In genomic region chr20:35121186-35121585, GRCh38 we compare ENCODE assay signal across 17 cellular contexts.
"Had no signal": no experiment of that assay in that cellular context is flagged by ENCODE, and none has a peak within 500 bp of the region (broad histone marks: within the 10 kb centered on the region; RNA-seq: fewer than 3 reads in every experiment).

No MANE protein-coding gene starts in this region.

- H3K4me3 ChIP-seq: left lung, skin epidermis, testis had no signal

- H3K9me3 ChIP-seq: left lung, testis had no signal

- H3K27me3 Mint-ChIP-seq: activated T-helper 17 cell treated with anti-CD3 and anti-CD28 coated beads, Interleukin-2, amount 50 U/mL, for 72 hours; brain; type B pancreatic cell had no signal

- DNase-seq: activated CD4-positive, alpha-beta T cell treated with anti-CD3 and anti-CD28 coated beads for 1 hour; activated CD4-positive, alpha-beta T cell treated with anti-CD3 and anti-CD28 coated beads, Interleukin-2, amount 50 U/mL, for 4 hours; activated naive CD4-positive, alpha-beta T cell; activated T-cell treated with anti-CD3 and anti-CD28 coated beads for 4 hours; cerebellar nuclear complex; effector CD4-positive, alpha-beta T cell; left lung; stimulated activated CD4-positive, alpha-beta T cell treated with anti-CD3 and anti-CD28 coated beads, Interleukin-15, amount 100 ng/mL, for 24 hours; stimulated activated CD4-positive, alpha-beta T cell treated with anti-CD3 and anti-CD28 coated beads, Interleukin-4, amount 100 ng/mL, for 1 hour; testis; WERI-Rb-1 had no signal

- H3K36me3 ChIP-seq: WERI-Rb-1 had no signal

- H3K4me1 ChIP-seq: left lung, testis had no signal

- H3K27ac ChIP-seq: testis, WERI-Rb-1 had no signal

- H3K4me1 Mint-ChIP-seq: brain had no signal

- H3K4me3 Mint-ChIP-seq: activated T-helper 17 cell treated with anti-CD3 and anti-CD28 coated beads, Interleukin-2, amount 50 U/mL, for 72 hours; brain; T-helper 1 cell treated with Interleukin-12 subunit alpha and Interleukin-12 subunit beta and Interleukin-4 antibody, amounts not matched to agents 30 μg/mL and 1 μg/mL, for 36 hours; type B pancreatic cell had no signal

- H3K9me3 Mint-ChIP-seq: activated T-helper 17 cell treated with anti-CD3 and anti-CD28 coated beads, Interleukin-2, amount 50 U/mL, for 72 hours; brain; T-helper 1 cell treated with Interleukin-12 subunit alpha and Interleukin-12 subunit beta and Interleukin-4 antibody, amounts not matched to agents 30 μg/mL and 1 μg/mL, for 36 hours; type B pancreatic cell had no signal

- ATAC-seq: activated T-helper 17 cell treated with anti-CD3 and anti-CD28 coated beads, Interleukin-2, amount 50 U/mL, for 72 hours had no signal

- H3K27me3 ChIP-seq: left lung, testis had no signal

- FAIRE-seq: frontal cortex had no signal

- H3K27ac Mint-ChIP-seq: brain; T-helper 1 cell treated with Interleukin-12 subunit alpha and Interleukin-12 subunit beta and Interleukin-4 antibody, amounts not matched to agents 30 μg/mL and 1 μg/mL, for 36 hours; type B pancreatic cell had no signal
